Comparison of ENCODE assay signal across 29 cellular contexts in genomic region chr17:76938009-76938408, GRCh38.
DNase-seq lines count a peak whose midpoint lies in the region; ATAC-seq, FAIRE-seq and TF ChIP-seq lines count a peak whose summit lies in the region.
"Had no signal": no experiment of that assay in that cellular context is flagged by ENCODE, and none has a peak within 500 bp of the region (broad histone marks: within the 10 kb centered on the region; RNA-seq: fewer than 3 reads in every experiment).

No MANE protein-coding gene starts in this region.

- no peak overlapping the region for H3K9ac ChIP-seq in neural progenitor cell
- H3K9ac ChIP-seq: BLaER1 had no signal

- no peaks in the 10 kb centered on the region for H3K4me1 Mint-ChIP-seq in activated naive CD4-positive, alpha-beta T cell treated with anti-CD3 and anti-CD28 coated beads, Interleukin-2, amount 50 U/mL, for 24 hours
- H3K4me1 Mint-ChIP-seq in neural progenitor cell = peaks cover 4% of the 10 kb centered on the region
- H3K4me1 Mint-ChIP-seq: CD14-positive monocyte; CD4-positive, CD25-positive, alpha-beta regulatory T cell; CD8-positive, alpha-beta memory T cell had no signal

- H3K4me2 ChIP-seq in neural progenitor cell = no peak overlapping the region
- H3K4me2 ChIP-seq: BLaER1 had no signal

- H3F3A ChIP-seq in neural progenitor cell (ENCODE audit: low read depth) = no peaks in the 10 kb centered on the region

- peaks cover 4% of the 10 kb centered on the region for H3K4me1 ChIP-seq in neural progenitor cell

- no peaks in the 10 kb centered on the region for H3K36me3 ChIP-seq in neural progenitor cell

- no peaks in the 10 kb centered on the region for H3K79me2 ChIP-seq in neural progenitor cell (ENCODE audit: low read depth)

- no peaks in the 10 kb centered on the region for H3K36me3 Mint-ChIP-seq in activated naive CD4-positive, alpha-beta T cell treated with anti-CD3 and anti-CD28 coated beads, Interleukin-2, amount 50 U/mL, for 24 hours
- H3K36me3 Mint-ChIP-seq in neural progenitor cell = peaks cover 4% of the 10 kb centered on the region
- H3K36me3 Mint-ChIP-seq: CD14-positive monocyte; CD4-positive, alpha-beta memory T cell; CD4-positive, CD25-positive, alpha-beta regulatory T cell; CD8-positive, alpha-beta memory T cell had no signal

- H3K4me3 ChIP-seq in neural progenitor cell = no peak overlapping the region
- H3K4me3 ChIP-seq: BLaER1, GM12878 had no signal

- no peak for TF ChIP-seq CTCF in neural progenitor cell (IDR thresholded peaks at IDR 0.05)

- ATAC-seq in HG02642 (IDR thresholded peaks at IDR 0.05; ENCODE audit: poor library complexity, unreplicated experiment) = no peak
- ATAC-seq: GM12878 had no signal

- H3K4me3 Mint-ChIP-seq in activated naive CD4-positive, alpha-beta T cell treated with anti-CD3 and anti-CD28 coated beads, Interleukin-2, amount 50 U/mL, for 24 hours = no peak overlapping the region
- no peak overlapping the region for H3K4me3 Mint-ChIP-seq in neural progenitor cell
- H3K4me3 Mint-ChIP-seq: CD14-positive monocyte; CD4-positive, alpha-beta memory T cell; CD4-positive, CD25-positive, alpha-beta regulatory T cell; CD8-positive, alpha-beta memory T cell had no signal

- H3K27ac Mint-ChIP-seq in activated naive CD4-positive, alpha-beta T cell treated with anti-CD3 and anti-CD28 coated beads, Interleukin-2, amount 50 U/mL, for 24 hours = peak overlapping the region; percentile 23
- H3K27ac Mint-ChIP-seq in neural progenitor cell = peak overlapping the region; percentile 82
- H3K27ac Mint-ChIP-seq: CD14-positive monocyte; CD4-positive, alpha-beta memory T cell; CD4-positive, CD25-positive, alpha-beta regulatory T cell had no signal

- peak; percentile 13 for FAIRE-seq in urothelium cell line (lab: Jason Lieb, UNC)
- FAIRE-seq: A204.1, GM12878, GM12892, GM18507 had no signal

- no peaks in the 10 kb centered on the region for H3K27me3 Mint-ChIP-seq in activated naive CD4-positive, alpha-beta T cell treated with anti-CD3 and anti-CD28 coated beads, Interleukin-2, amount 50 U/mL, for 24 hours
- peaks cover 9% of the 10 kb centered on the region for H3K27me3 Mint-ChIP-seq in neural progenitor cell (ENCODE audit: insufficient read depth, low read depth)

- no peak overlapping the region for H2AFZ ChIP-seq in neural progenitor cell (replicated peaks)

- H4K20me1 ChIP-seq in neural progenitor cell (ENCODE audit: low read depth) = no peaks in the 10 kb centered on the region

- no peaks in the 10 kb centered on the region for H3K9me3 Mint-ChIP-seq in activated naive CD4-positive, alpha-beta T cell treated with anti-CD3 and anti-CD28 coated beads, Interleukin-2, amount 50 U/mL, for 24 hours
- no peaks in the 10 kb centered on the region for H3K9me3 Mint-ChIP-seq in neural progenitor cell
- H3K9me3 Mint-ChIP-seq: CD4-positive, alpha-beta memory T cell; CD4-positive, CD25-positive, alpha-beta regulatory T cell; CD8-positive, alpha-beta memory T cell had no signal

- H3K27ac ChIP-seq in neural progenitor cell = no peak overlapping the region
- H3K27ac ChIP-seq: 22Rv1, BLaER1 had no signal

- no peaks in the 10 kb centered on the region for H3K27me3 ChIP-seq in neural progenitor cell
- H3K27me3 ChIP-seq: BE2C, BLaER1 had no signal

- no peaks in the 10 kb centered on the region for H3K9me3 ChIP-seq in neural progenitor cell (ENCODE audit: low read depth)
- H3K9me3 ChIP-seq: BE2C, BLaER1 had no signal

- no peak for DNase-seq in activated naive CD4-positive, alpha-beta T cell (lab: John Stamatoyannopoulos, UW)
- peak; percentile 75 for DNase-seq in NCI-H2107 treated with DMSO at 0.1 percent for 48 hours (lab: John Stamatoyannopoulos, UW; ENCODE audit: unreplicated experiment)
- DNase-seq in neural progenitor cell (ENCODE audit: low spot score) = no peak
- no peak for DNase-seq in urothelium cell line (ENCODE audit: low spot score)
- DNase-seq in retina = no peak
- DNase-seq in activated T-cell treated with anti-CD3 and anti-CD28 coated beads, Interleukin-2, amount 50 U/mL, for 48 hours = no peak
- DNase-seq: ACHN; BE2C; C1 segment of cervical spinal cord; CD4-positive, alpha-beta memory T cell; CD4-positive, CD25-positive, alpha-beta regulatory T cell; CD8-positive, alpha-beta memory T cell; COR-L47; DMS 273 treated with DMSO at 0.1 percent for 48 hours; DMS153; DMS53; DMS79; DND-41; EL; GDM1 had no signal
